1 cellular context compared by ENCODE assay signal in the genomic region with DNA sequence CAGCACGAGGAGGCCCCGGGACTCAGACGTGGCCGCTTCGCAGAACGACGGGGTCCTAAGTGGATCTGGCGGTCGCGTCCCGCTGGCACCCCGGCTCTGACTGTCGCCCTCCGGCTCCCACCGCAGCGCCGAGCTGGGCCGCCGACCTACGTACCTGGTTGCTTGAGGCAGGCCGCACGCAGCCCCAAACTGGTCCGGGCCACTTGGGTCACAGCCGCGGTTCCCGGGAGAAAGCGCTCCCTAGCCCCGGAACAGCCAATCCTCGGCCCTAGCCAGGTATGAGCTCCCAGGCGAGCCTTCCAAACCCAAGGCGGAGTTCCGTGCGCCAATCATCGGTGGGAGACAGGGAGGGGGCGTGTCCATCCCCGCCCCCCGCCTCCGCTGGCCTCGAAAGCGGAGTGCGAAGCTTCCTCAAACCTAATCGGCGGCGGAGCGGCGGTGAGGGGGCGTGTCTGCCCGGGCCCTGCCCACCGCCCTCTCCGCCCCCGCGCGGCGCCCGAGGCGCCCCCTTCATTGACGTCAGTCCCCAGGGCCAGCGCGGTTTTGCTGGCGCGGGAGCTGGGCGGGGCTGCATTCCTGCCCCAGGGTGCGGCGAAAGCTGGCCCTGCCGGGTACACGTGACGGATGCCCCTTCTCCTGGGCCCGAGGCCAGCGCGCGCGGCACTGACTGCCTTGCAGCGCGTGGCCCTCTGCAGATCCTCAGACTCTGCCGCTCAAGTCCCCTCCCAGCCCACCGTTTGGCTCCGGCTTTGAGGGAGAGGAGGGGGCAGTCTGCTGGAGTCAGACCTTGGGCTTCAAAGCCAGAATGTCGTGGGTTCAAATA.
TF ChIP-seq lines count a peak whose summit lies in the region.

A gene with protein sequence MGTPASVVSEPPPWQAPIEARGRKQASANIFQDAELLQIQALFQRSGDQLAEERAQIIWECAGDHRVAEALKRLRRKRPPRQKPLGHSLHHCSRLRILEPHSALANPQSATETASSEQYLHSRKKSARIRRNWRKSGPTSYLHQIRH (minus strand): TSS at position 280 of the 823 bp plus-strand sequence. CDS start 7,336 bp downstream, outside the sequence.

TF ChIP-seq in WTC11, 78 proteins besides CTCF, POLR2A, EP300 and RAD21 (continued from another document and continues in another):
- TF ChIP-seq PREB (CRISPR knock-in tag; IDR thresholded peaks at IDR 0.05; ENCODE audit: borderline replicate concordance) (no peak), NFE2L1 (CRISPR knock-in tag; IDR thresholded peaks at IDR 0.05) (peak; percentile 93; the same call in 1 of the 2 replicates), PRRX2 (CRISPR knock-in tag; IDR thresholded peaks at IDR 0.05) (no peak), ESRRA (CRISPR knock-in tag; IDR thresholded peaks at IDR 0.05; ENCODE audit: borderline replicate concordance) (peak; percentile 89; the same call in 1 of the 2 replicates), ZMAT4 (CRISPR knock-in tag; IDR thresholded peaks at IDR 0.05) (no peak), E2F5 (CRISPR knock-in tag; IDR thresholded peaks at IDR 0.05) (peak; percentile 96), JUN (CRISPR knock-in tag; IDR thresholded peaks at IDR 0.05) (peak; percentile 67; the same call in 1 of the 2 replicates), STAT6 (CRISPR knock-in tag; conservative IDR thresholded peaks at IDR 0.05; ENCODE audit: low read depth) (no peak), SP1 (CRISPR knock-in tag; conservative IDR thresholded peaks at IDR 0.05) (peak; percentile 98), IRF1 (CRISPR knock-in tag; IDR thresholded peaks at IDR 0.05) (peak; percentile 94), FOXK1 (CRISPR knock-in tag; IDR thresholded peaks at IDR 0.05) (peak; percentile 92), ZNF396 (CRISPR knock-in tag; IDR thresholded peaks at IDR 0.05; ENCODE audit: borderline replicate concordance) (no peak), ELF4 (CRISPR knock-in tag; IDR thresholded peaks at IDR 0.05; ENCODE audit: low read depth) (0 out of 2 replicates have a peak, but pooled peaks have one; percentile 65), FOXP4 (CRISPR knock-in tag; IDR thresholded peaks at IDR 0.05) (peak; percentile 97), RORB (CRISPR knock-in tag; IDR thresholded peaks at IDR 0.05) (no peak), ATF1 (CRISPR knock-in tag; IDR thresholded peaks at IDR 0.05) (peak; percentile 95), MYBL2 (CRISPR knock-in tag; IDR thresholded peaks at IDR 0.05) (peak; percentile 91), CREM (CRISPR knock-in tag; IDR thresholded peaks at IDR 0.05) (peak; percentile 92)
- TF ChIP-seq, protein P1, sequence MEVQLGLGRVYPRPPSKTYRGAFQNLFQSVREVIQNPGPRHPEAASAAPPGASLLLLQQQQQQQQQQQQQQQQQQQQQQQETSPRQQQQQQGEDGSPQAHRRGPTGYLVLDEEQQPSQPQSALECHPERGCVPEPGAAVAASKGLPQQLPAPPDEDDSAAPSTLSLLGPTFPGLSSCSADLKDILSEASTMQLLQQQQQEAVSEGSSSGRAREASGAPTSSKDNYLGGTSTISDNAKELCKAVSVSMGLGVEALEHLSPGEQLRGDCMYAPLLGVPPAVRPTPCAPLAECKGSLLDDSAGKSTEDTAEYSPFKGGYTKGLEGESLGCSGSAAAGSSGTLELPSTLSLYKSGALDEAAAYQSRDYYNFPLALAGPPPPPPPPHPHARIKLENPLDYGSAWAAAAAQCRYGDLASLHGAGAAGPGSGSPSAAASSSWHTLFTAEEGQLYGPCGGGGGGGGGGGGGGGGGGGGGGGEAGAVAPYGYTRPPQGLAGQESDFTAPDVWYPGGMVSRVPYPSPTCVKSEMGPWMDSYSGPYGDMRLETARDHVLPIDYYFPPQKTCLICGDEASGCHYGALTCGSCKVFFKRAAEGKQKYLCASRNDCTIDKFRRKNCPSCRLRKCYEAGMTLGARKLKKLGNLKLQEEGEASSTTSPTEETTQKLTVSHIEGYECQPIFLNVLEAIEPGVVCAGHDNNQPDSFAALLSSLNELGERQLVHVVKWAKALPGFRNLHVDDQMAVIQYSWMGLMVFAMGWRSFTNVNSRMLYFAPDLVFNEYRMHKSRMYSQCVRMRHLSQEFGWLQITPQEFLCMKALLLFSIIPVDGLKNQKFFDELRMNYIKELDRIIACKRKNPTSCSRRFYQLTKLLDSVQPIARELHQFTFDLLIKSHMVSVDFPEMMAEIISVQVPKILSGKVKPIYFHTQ (CRISPR knock-in tag; IDR thresholded peaks at IDR 0.05), result no peak
- TF ChIP-seq, protein P2, sequence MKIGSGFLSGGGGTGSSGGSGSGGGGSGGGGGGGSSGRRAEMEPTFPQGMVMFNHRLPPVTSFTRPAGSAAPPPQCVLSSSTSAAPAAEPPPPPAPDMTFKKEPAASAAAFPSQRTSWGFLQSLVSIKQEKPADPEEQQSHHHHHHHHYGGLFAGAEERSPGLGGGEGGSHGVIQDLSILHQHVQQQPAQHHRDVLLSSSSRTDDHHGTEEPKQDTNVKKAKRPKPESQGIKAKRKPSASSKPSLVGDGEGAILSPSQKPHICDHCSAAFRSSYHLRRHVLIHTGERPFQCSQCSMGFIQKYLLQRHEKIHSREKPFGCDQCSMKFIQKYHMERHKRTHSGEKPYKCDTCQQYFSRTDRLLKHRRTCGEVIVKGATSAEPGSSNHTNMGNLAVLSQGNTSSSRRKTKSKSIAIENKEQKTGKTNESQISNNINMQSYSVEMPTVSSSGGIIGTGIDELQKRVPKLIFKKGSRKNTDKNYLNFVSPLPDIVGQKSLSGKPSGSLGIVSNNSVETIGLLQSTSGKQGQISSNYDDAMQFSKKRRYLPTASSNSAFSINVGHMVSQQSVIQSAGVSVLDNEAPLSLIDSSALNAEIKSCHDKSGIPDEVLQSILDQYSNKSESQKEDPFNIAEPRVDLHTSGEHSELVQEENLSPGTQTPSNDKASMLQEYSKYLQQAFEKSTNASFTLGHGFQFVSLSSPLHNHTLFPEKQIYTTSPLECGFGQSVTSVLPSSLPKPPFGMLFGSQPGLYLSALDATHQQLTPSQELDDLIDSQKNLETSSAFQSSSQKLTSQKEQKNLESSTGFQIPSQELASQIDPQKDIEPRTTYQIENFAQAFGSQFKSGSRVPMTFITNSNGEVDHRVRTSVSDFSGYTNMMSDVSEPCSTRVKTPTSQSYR (CRISPR knock-in tag; IDR thresholded peaks at IDR 0.05), result 0 out of 2 replicates have a peak, but pooled peaks have one; percentile 69
- TF ChIP-seq, protein P3, sequence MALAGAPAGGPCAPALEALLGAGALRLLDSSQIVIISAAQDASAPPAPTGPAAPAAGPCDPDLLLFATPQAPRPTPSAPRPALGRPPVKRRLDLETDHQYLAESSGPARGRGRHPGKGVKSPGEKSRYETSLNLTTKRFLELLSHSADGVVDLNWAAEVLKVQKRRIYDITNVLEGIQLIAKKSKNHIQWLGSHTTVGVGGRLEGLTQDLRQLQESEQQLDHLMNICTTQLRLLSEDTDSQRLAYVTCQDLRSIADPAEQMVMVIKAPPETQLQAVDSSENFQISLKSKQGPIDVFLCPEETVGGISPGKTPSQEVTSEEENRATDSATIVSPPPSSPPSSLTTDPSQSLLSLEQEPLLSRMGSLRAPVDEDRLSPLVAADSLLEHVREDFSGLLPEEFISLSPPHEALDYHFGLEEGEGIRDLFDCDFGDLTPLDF (CRISPR knock-in tag; IDR thresholded peaks at IDR 0.05), result 0 out of 2 replicates have a peak, but pooled peaks have one; percentile 70
- TF ChIP-seq, protein P4, sequence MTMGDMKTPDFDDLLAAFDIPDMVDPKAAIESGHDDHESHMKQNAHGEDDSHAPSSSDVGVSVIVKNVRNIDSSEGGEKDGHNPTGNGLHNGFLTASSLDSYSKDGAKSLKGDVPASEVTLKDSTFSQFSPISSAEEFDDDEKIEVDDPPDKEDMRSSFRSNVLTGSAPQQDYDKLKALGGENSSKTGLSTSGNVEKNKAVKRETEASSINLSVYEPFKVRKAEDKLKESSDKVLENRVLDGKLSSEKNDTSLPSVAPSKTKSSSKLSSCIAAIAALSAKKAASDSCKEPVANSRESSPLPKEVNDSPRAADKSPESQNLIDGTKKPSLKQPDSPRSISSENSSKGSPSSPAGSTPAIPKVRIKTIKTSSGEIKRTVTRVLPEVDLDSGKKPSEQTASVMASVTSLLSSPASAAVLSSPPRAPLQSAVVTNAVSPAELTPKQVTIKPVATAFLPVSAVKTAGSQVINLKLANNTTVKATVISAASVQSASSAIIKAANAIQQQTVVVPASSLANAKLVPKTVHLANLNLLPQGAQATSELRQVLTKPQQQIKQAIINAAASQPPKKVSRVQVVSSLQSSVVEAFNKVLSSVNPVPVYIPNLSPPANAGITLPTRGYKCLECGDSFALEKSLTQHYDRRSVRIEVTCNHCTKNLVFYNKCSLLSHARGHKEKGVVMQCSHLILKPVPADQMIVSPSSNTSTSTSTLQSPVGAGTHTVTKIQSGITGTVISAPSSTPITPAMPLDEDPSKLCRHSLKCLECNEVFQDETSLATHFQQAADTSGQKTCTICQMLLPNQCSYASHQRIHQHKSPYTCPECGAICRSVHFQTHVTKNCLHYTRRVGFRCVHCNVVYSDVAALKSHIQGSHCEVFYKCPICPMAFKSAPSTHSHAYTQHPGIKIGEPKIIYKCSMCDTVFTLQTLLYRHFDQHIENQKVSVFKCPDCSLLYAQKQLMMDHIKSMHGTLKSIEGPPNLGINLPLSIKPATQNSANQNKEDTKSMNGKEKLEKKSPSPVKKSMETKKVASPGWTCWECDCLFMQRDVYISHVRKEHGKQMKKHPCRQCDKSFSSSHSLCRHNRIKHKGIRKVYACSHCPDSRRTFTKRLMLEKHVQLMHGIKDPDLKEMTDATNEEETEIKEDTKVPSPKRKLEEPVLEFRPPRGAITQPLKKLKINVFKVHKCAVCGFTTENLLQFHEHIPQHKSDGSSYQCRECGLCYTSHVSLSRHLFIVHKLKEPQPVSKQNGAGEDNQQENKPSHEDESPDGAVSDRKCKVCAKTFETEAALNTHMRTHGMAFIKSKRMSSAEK (CRISPR knock-in tag; IDR thresholded peaks at IDR 0.05; ENCODE audit: borderline replicate concordance), result no peak
- TF ChIP-seq, protein P5, sequence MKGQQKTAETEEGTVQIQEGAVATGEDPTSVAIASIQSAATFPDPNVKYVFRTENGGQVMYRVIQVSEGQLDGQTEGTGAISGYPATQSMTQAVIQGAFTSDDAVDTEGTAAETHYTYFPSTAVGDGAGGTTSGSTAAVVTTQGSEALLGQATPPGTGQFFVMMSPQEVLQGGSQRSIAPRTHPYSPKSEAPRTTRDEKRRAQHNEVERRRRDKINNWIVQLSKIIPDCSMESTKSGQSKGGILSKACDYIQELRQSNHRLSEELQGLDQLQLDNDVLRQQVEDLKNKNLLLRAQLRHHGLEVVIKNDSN (CRISPR knock-in tag; IDR thresholded peaks at IDR 0.05), result peak; percentile 97
